Comparison of ENCODE assay signal across 8 cellular contexts in the genomic region with DNA sequence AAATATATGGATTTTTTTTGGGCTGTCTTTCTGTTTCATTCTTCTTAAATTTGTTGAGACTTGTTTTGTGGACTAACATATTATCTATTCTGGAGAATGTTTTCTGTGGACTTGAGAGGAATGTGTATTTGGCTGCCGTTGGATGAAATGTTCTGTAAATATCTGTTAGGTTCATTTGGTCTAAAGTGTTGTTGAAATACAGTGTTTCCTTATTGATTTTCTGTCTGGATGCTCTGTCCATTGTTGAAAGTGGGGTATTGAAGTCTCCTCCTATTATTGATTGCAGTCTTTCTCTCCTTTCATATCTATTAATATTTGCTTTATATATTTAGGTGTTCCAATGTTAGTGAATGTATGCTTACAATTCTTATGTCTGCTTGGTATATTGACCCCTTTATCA.
"Had no signal": no experiment of that assay in that cellular context is flagged by ENCODE, and none has a peak within 500 bp of the region (broad histone marks: within the 10 kb centered on the region; RNA-seq: fewer than 3 reads in every experiment).

No MANE protein-coding gene starts in this region.

- H3K4me3 ChIP-seq: K562 had no signal

- H3K4me3 Mint-ChIP-seq: IgD-negative memory B cell had no signal

- FAIRE-seq: HTR-8/SVneo, K562 had no signal

- H3K27ac ChIP-seq: HL-60, KMS-11 had no signal

- ATAC-seq: K562 had no signal

- H3K27ac Mint-ChIP-seq: IgD-negative memory B cell had no signal

- H3K4me2 ChIP-seq: KMS-11 had no signal

- DNase-seq: IMR-90, KBM-7, KG1 had no signal

- H3K9ac ChIP-seq: KMS-11 had no signal

- H3K36me3 Mint-ChIP-seq: IgD-negative memory B cell had no signal
